Comparison of ENCODE assay signal across 9 cellular contexts in genomic region chr3:36993326-36994283, GRCh38. TPM values are rescaled to one million over a fixed set of nuclear protein-coding genes. Genes with fewer than 3 reads are reported as not detected.
DNase-seq lines count a peak whose midpoint lies in the region; ATAC-seq and TF ChIP-seq lines count a peak whose summit lies in the region.
"Had no signal": no experiment of that assay in that cellular context is flagged by ENCODE, and none has a peak within 500 bp of the region (broad histone marks: within the 10 kb centered on the region; RNA-seq: fewer than 3 reads in every experiment).

Gene MLH1, plus strand, starts transcription at chr3:36993518. Its CDS starts 30 bp downstream, at chr3:36993548.

- DNase-seq in Ammon's horn (ENCODE audit: low spot score) (peak; percentile 100), HL-60 (ENCODE audit: low read depth in 1 of 2, low spot score in 1 of 2) (peak; percentile 94 to 100), epidermal melanocyte (ENCODE audit: insufficient read length, low spot score) (peak; percentile 83), mucosa of gallbladder (ENCODE audit: low spot score) (peak; percentile 100), NCI-H82 (lab: John Stamatoyannopoulos, UW) (no peak)
- DNase-seq in activated CD8-positive, alpha-beta T cell treated with anti-CD3 and anti-CD28 coated beads, Interleukin-2, amount 10 ng/mL, durations not matched to agents 7 days and 5 days, result peak; percentile 95
- peak; percentile 99 for DNase-seq in stimulated activated CD8-positive, alpha-beta memory T cell treated with anti-CD3 and anti-CD28 coated beads, Interleukin-4, amount 100 ng/mL, for 48 hours

- no peak for TF ChIP-seq CTCF in HL-60 (IDR thresholded peaks at IDR 0.05; ENCODE audit: insufficient read depth, low read length)

- H3K9me3 Mint-ChIP-seq in activated CD8-positive, alpha-beta T cell treated with anti-CD3 and anti-CD28 coated beads, Interleukin-2, amount 10 ng/mL, durations not matched to agents 7 days and 5 days (ENCODE audit: insufficient read depth), result no peaks in the 10 kb centered on the region

- peaks cover 61% of the 10 kb centered on the region for H3K36me3 Mint-ChIP-seq in activated CD8-positive, alpha-beta T cell treated with anti-CD3 and anti-CD28 coated beads, Interleukin-2, amount 10 ng/mL, durations not matched to agents 7 days and 5 days (ENCODE audit: low read depth)

- H3K27ac Mint-ChIP-seq in activated CD8-positive, alpha-beta T cell treated with anti-CD3 and anti-CD28 coated beads, Interleukin-2, amount 10 ng/mL, durations not matched to agents 7 days and 5 days, result no peak within 1 kb of the TSS

- H3K27me3 Mint-ChIP-seq in activated CD8-positive, alpha-beta T cell treated with anti-CD3 and anti-CD28 coated beads, Interleukin-2, amount 10 ng/mL, durations not matched to agents 7 days and 5 days (ENCODE audit: low read depth), result no peaks in the 10 kb centered on the region
- H3K27me3 Mint-ChIP-seq: activated naive CD8-positive, alpha-beta T cell had no signal

- peak; percentile 93 for ATAC-seq in GM19455 (IDR thresholded peaks at IDR 0.05; ENCODE audit: unreplicated experiment)
- peak; percentile 91 for ATAC-seq in activated CD8-positive, alpha-beta T cell treated with anti-CD3 and anti-CD28 coated beads, Interleukin-2, amount 10 ng/mL, durations not matched to agents 7 days and 5 days

- peak within 1 kb of the TSS; percentile 96 for H3K27ac ChIP-seq in HL-60 (replicated peaks)

- H3K4me1 Mint-ChIP-seq in activated CD8-positive, alpha-beta T cell treated with anti-CD3 and anti-CD28 coated beads, Interleukin-2, amount 10 ng/mL, durations not matched to agents 7 days and 5 days (ENCODE audit: low read depth), result peaks cover 42% of the 10 kb centered on the region

- no peak within 1 kb of the TSS for H3K4me3 Mint-ChIP-seq in activated CD8-positive, alpha-beta T cell treated with anti-CD3 and anti-CD28 coated beads, Interleukin-2, amount 10 ng/mL, durations not matched to agents 7 days and 5 days

- H3K4me3 ChIP-seq in HL-60 (replicated peaks; ENCODE audit: insufficient read depth, low read length), result peak within 1 kb of the TSS; percentile 64

- POLR2A ChIA-PET in activated CD8-positive, alpha-beta T cell treated with anti-CD3 and anti-CD28 coated beads, Interleukin-2, amount 10 ng/mL, durations not matched to agents 7 days and 5 days (lab: Charles Lee), result interaction anchor here (0.5 to 2.9 kb wide), 19 partner anchors 11 to 437 kb away, joined by 3 to 24 read pairs (median 4); partner anchors contain the start of gene TRANK1

- no peaks in the 10 kb centered on the region for H3K27me3 ChIP-seq in HL-60 (ENCODE audit: insufficient read depth, poor library complexity, severe bottlenecking)

- CTCF ChIA-PET in activated CD8-positive, alpha-beta T cell treated with anti-CD3 and anti-CD28 coated beads, Interleukin-2, amount 10 ng/mL, durations not matched to agents 7 days and 5 days (lab: Charles Lee), result interaction anchor here (1.0 to 2.7 kb wide), 7 partner anchors 15 to 151 kb away, joined by 3 to 14 read pairs (median 7); no protein-coding TSS in a partner anchor

RNA-seq across cellular contexts. Expression of gene MLH1, which starts in this region (rescaled TPM):
- 10 to 100 TPM; 60.9 to 65.3 TPM for total RNA-seq in activated CD8-positive, alpha-beta T cell treated with anti-CD3 and anti-CD28 coated beads, Interleukin-2, amount 10 ng/mL, durations not matched to agents 7 days and 5 days
- total RNA-seq in mucosa of gallbladder, result 30.0 TPM
